ENCODE assay signal across 13 cellular contexts in the genomic region with DNA sequence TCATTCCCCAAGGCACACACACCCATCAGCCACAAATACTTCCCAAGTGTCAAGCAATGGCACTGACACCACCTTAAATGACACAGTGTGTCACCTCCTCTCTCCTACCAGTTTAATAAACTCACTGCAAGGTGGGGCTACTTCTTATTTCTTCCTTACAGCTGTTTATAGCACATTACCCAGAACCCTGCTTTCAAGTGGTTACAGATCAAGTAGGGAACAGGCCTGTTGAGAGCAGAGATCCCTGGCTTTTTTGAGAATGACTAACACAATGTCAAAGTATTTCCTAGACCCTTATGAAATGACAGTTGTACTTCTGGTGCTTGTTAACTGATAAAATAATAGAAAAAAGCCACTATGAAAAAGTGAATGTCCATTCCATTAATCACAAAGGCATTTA. TPM values are rescaled to one million over a fixed set of nuclear protein-coding genes. Genes with fewer than 3 reads are reported as not detected.
DNase-seq lines count a peak whose midpoint lies in the region; ATAC-seq, FAIRE-seq and TF ChIP-seq lines count a peak whose summit lies in the region.
"Had no signal": no experiment of that assay in that cellular context is flagged by ENCODE, and none has a peak within 500 bp of the region (broad histone marks: within the 10 kb centered on the region; RNA-seq: fewer than 3 reads in every experiment).

No MANE protein-coding gene starts in this region.

- no peak for FAIRE-seq in K562 (lab: Jason Lieb, UNC)
- FAIRE-seq: pancreas had no signal

- ATAC-seq in K562 = no peak
- peak; percentile 70 for ATAC-seq in mucosa of descending colon
- ATAC-seq: pancreas had no signal

- BruUV-seq in K562 (replicated peaks; lab: Mats Ljungman, UMichigan) = no TSS peak

- POLR2A ChIA-PET in K562 (lab: Yijun Ruan, JAX) = interaction anchor here (0.8 to 1.9 kb wide), 4 partner anchors 8 to 19 kb away, joined by 3 to 6 read pairs (median 4); partner anchors contain the start of gene ZBTB17

- H3K9ac ChIP-seq in GM23248 (no peak overlapping the region; the same call in 1 of the 2 replicates), K562 (ENCODE audit: insufficient read depth in 1 of 2, low read depth in 2 of 2, low read length in 2 of 2) (no peak overlapping the region)

- no peak overlapping the region for H3K4me3 ChIP-seq in ACC112 (ENCODE audit: low read depth, low read length)
- H3K4me3 ChIP-seq in GM23248 = no peak overlapping the region
- no peak overlapping the region for H3K4me3 ChIP-seq in K562
- no peak overlapping the region for H3K4me3 ChIP-seq in mucosa of descending colon
- no peak overlapping the region for H3K4me3 ChIP-seq in ovary
- H3K4me3 ChIP-seq: pancreas had no signal

- intact Hi-C loops in K562 (cut with micrococcal nuclease) = no loop called here
- intact Hi-C loops in mucosa of descending colon (cut with DNase I, micrococcal nuclease) = no loop called here
- intact Hi-C loops in ovary (cut with DNase I) = no loop called here

- no peaks in the 10 kb centered on the region for H3K36me3 ChIP-seq in ACC112 (ENCODE audit: insufficient read depth, low read length)
- no peaks in the 10 kb centered on the region for H3K36me3 ChIP-seq in GM23248 (ENCODE audit: low read depth)
- peaks cover 17% of the 10 kb centered on the region; the same call in 2 of the 3 replicates for H3K36me3 ChIP-seq in K562 (ENCODE audit: control insufficient read depth, insufficient read depth, low read length)
- no peaks in the 10 kb centered on the region for H3K36me3 ChIP-seq in mucosa of descending colon (ENCODE audit: low read depth)
- H3K36me3 ChIP-seq in ovary = no peaks in the 10 kb centered on the region
- H3K36me3 ChIP-seq: pancreas had no signal

- H2AFZ ChIP-seq in ACC112 (ENCODE audit: low read length, unreplicated experiment) (no peak overlapping the region), GM23248 (no peak overlapping the region), K562 (ENCODE audit: low read depth, low read length) (no peak overlapping the region)

- TF ChIP-seq EP300 in K562 (IDR thresholded peaks at IDR 0.05; ENCODE audit: low read length) = no peak
- no peak for TF ChIP-seq EP300 in ovary (IDR thresholded peaks at IDR 0.05)

- peak; percentile 60 for DNase-seq in GM23248
- DNase-seq in K562 (ENCODE audit: extremely low read depth in 1 of 4, low spot score in 3 of 4) = no peak
- DNase-seq in mucosa of descending colon = no peak
- DNase-seq in RPMI8226 = no peak
- DNase-seq in HUDEP-2 (lab: John Stamatoyannopoulos, UW; ENCODE audit: unreplicated experiment in 76 of 76) = no peak
- DNase-seq in ovary = no peak
- DNase-seq in ecto neural progenitor cell (ENCODE audit: low spot score) = no peak
- DNase-seq: COR-L47, immature natural killer cell, NCI-H1436, pancreas, T-helper 9 cell had no signal

- H3K4me2 ChIP-seq in GM23248 (ENCODE audit: unreplicated experiment) (peak overlapping the region; percentile 38), K562 (ENCODE audit: insufficient read depth, low read length) (no peak overlapping the region)

- H3K4me1 ChIP-seq in ACC112 (ENCODE audit: control insufficient read depth, insufficient read depth, low read length, unreplicated experiment) = peaks cover 64% of the 10 kb centered on the region
- H3K4me1 ChIP-seq in GM23248 (ENCODE audit: insufficient read depth) = peaks cover 51% of the 10 kb centered on the region
- peaks cover 37 to 39% of the 10 kb centered on the region in 2 experiments for H3K4me1 ChIP-seq in K562 (replicated peaks in 1 of 2; ENCODE audit: control insufficient read depth in 2 of 2, insufficient read depth in 2 of 2, low read length in 2 of 2)
- H3K4me1 ChIP-seq in mucosa of descending colon (ENCODE audit: low read depth) = peaks cover 6% of the 10 kb centered on the region
- H3K4me1 ChIP-seq in ovary (ENCODE audit: insufficient read depth) = peaks cover 16% of the 10 kb centered on the region

- peak overlapping the region; percentile 50 for H3K27ac ChIP-seq in ACC112 (ENCODE audit: low read depth, low read length)
- peak overlapping the region; percentile 50 for H3K27ac ChIP-seq in GM23248
- H3K27ac ChIP-seq in K562 (ENCODE audit: extremely low read depth, low read depth, low read length) = peak overlapping the region; percentile 51; the same call in 2 of the 3 replicates
- no peak overlapping the region for H3K27ac ChIP-seq in ovary
- H3K27ac ChIP-seq: pancreas had no signal

- H3K9me1 ChIP-seq in K562 (ENCODE audit: control insufficient read depth, insufficient read depth, low read length) = no peaks in the 10 kb centered on the region

- no peaks in the 10 kb centered on the region for H4K20me1 ChIP-seq in GM23248 (ENCODE audit: insufficient read depth)
- no peaks in the 10 kb centered on the region for H4K20me1 ChIP-seq in K562 (replicated peaks; ENCODE audit: control insufficient read depth, insufficient read depth, low read length)

- no peaks in the 10 kb centered on the region for H3K9me3 ChIP-seq in GM23248 (ENCODE audit: low read depth)
- H3K9me3 ChIP-seq in K562 (replicated peaks; ENCODE audit: control insufficient read depth, insufficient read depth, low read depth, low read length) = no peaks in the 10 kb centered on the region
- no peaks in the 10 kb centered on the region for H3K9me3 ChIP-seq in mucosa of descending colon
- H3K9me3 ChIP-seq in ovary = no peaks in the 10 kb centered on the region
- H3K9me3 ChIP-seq: pancreas had no signal

- TF ChIP-seq CTCF in K562 (IDR thresholded peaks at IDR 0.05 in 2 of 3, conservative IDR thresholded peaks at IDR 0.05 in 1 of 3; ENCODE audit: insufficient read depth in 2 of 3, low read depth in 1 of 3, low read length in 3 of 3) (no peak), mucosa of descending colon (IDR thresholded peaks at IDR 0.05) (no peak), ovary (IDR thresholded peaks at IDR 0.05) (no peak)

- TF ChIP-seq POLR2A in K562 (conservative IDR thresholded peaks at IDR 0.05) = no peak
- TF ChIP-seq POLR2A in ovary (IDR thresholded peaks at IDR 0.05) = no peak

- H3K9me2 ChIP-seq in GM23248 (ENCODE audit: insufficient read depth) = no peaks in the 10 kb centered on the region

- no peaks in the 10 kb centered on the region for H3K27me3 ChIP-seq in ACC112 (ENCODE audit: insufficient read depth, low read length)
- no peaks in the 10 kb centered on the region for H3K27me3 ChIP-seq in GM23248 (replicated peaks; ENCODE audit: insufficient read depth)
- no peaks in the 10 kb centered on the region for H3K27me3 ChIP-seq in K562 (ENCODE audit: control insufficient read depth in 2 of 2, insufficient read depth in 2 of 2, low read length in 2 of 2)
- no peaks in the 10 kb centered on the region for H3K27me3 ChIP-seq in ovary
- H3K27me3 ChIP-seq: pancreas had no signal

- H3K79me2 ChIP-seq in ACC112 (ENCODE audit: control insufficient read depth, insufficient read depth, low read length, unreplicated experiment) (peaks cover 61% of the 10 kb centered on the region), GM23248 (ENCODE audit: insufficient read depth) (peaks cover 93% of the 10 kb centered on the region), K562 (ENCODE audit: control insufficient read depth, insufficient read depth, low read length) (peaks cover 74% of the 10 kb centered on the region)

- peaks cover 39% of the 10 kb centered on the region for H3F3A ChIP-seq in GM23248 (ENCODE audit: insufficient read depth)

- in situ Hi-C loops in GM23248 (cut with MboI) = no loop called here
- in situ Hi-C loops in K562 (cut with MboI) = no loop called here

- TF ChIP-seq RAD21 in K562 (CRISPR knock-in tag; conservative IDR thresholded peaks at IDR 0.05 in 1 of 2, IDR thresholded peaks at IDR 0.05 in 1 of 2) = no peak

- CTCF ChIA-PET in K562 (lab: Yijun Ruan, JAX; ENCODE audit: low intra/inter-chr PET ratio) = no interaction called here

RNA-seq across cellular contexts. Expression of gene ZBTB17, which starts 19.8 kb away (rescaled TPM):
- total RNA-seq in GM23248 (2014; rRNA removed; shearing (Covaris generic)) = 33.2 and 50.7 TPM in 2 replicates
- 20.5 and 25.1 TPM in 2 replicates for polyA plus RNA-seq in GM23248 (2016; fragmentation: Nextera tagmentation; extraction: Ambion mirVana)
- total RNA-seq in K562 (2011; cell fraction: chromatin; rRNA removed; ENCODE audit: low replicate concordance) = 64.2 and 253 TPM in 2 replicates
- 186 and 214 TPM in 2 replicates for total RNA-seq in K562 (2011; cell fraction: nucleolus; rRNA removed)
- 76.0 and 95.5 TPM in 2 replicates for total RNA-seq in K562 (2011; cell fraction: nucleoplasm; rRNA removed)
- total RNA-seq in K562 (2014; rRNA removed) = 43.3 and 54.0 TPM in 2 replicates
- 10.4 and 11.0 TPM in 2 replicates for total RNA-seq in K562 (2014; rRNA removed; fragmentation: Illumina TruSeq; extraction: Trizol)
- 29.6 and 33.2 TPM in 2 replicates for total RNA-seq in K562 (2015; rRNA removed; fragmentation: Illumina TruSeq; extraction: Trizol)
- 46.5 and 53.4 TPM in 2 replicates for total RNA-seq in K562 (2021)
- polyA plus RNA-seq in K562 (2011; rRNA removed) = 43.4 and 71.1 TPM in 2 replicates
- polyA plus RNA-seq in K562 (2011; cell fraction: cytosol; rRNA removed) = 56.0 and 83.7 TPM in 2 replicates
- 333 and 422 TPM in 2 replicates for polyA plus RNA-seq in K562 (2011; cell fraction: nucleus; rRNA removed)
- 34.3 and 57.6 TPM in 2 replicates for polyA plus RNA-seq in K562 (2012)
- polyA plus RNA-seq in K562 (2014; fragmentation: Illumina TruSeq; extraction: Trizol) = 15.1 and 31.6 TPM in 2 replicates
- 1 to 10 TPM; 1.1 to 1.7 TPM for polyA plus RNA-seq in K562 (2014; fragmentation: Nextera tagmentation; extraction: Ambion mirVana)
- polyA plus RNA-seq in K562 (2014; rRNA removed) = 50.3 and 54.1 TPM in 2 replicates
- polyA minus RNA-seq in K562 (2011; rRNA and poly(A)+ RNA removed) = 22.8 and 30.5 TPM in 2 replicates
- polyA minus RNA-seq in K562 (2011; cell fraction: cytosol; rRNA and poly(A)+ RNA removed) = 36.4 and 38.9 TPM in 2 replicates
- 70.3 and 82.3 TPM in 2 replicates for polyA minus RNA-seq in K562 (2011; cell fraction: nucleus; rRNA and poly(A)+ RNA removed)
- total RNA-seq in mucosa of descending colon = 10 to 100 TPM; 29.2 to 40.8 (median 34.6) TPM
- 10 to 100 TPM; 18.8 to 45.7 (median 29.8) TPM for total RNA-seq in ovary
- polyA plus RNA-seq in ovary = 10 to 100 TPM in 1 of 2 donors, 1 to 10 TPM in 1; 3.7 to 33.1 TPM

RNA-seq across cellular contexts. Expression of gene SRARP, which starts 47.9 kb away (rescaled TPM):
- not detected in 2 replicates for total RNA-seq in GM23248 (2014; rRNA removed; shearing (Covaris generic))
- polyA plus RNA-seq in GM23248 (2016; fragmentation: Nextera tagmentation; extraction: Ambion mirVana) = not detected in 2 replicates
- not detected in 2 replicates for total RNA-seq in K562 (2011; cell fraction: chromatin; rRNA removed; ENCODE audit: low replicate concordance)
- not detected in 2 replicates for total RNA-seq in K562 (2011; cell fraction: nucleolus; rRNA removed)
- not detected in 2 replicates for total RNA-seq in K562 (2011; cell fraction: nucleoplasm; rRNA removed)
- total RNA-seq in K562 (2014; rRNA removed) = not detected in 2 replicates
- total RNA-seq in K562 (2014; rRNA removed; fragmentation: Illumina TruSeq; extraction: Trizol) = not detected in 2 replicates
- total RNA-seq in K562 (2015; rRNA removed; fragmentation: Illumina TruSeq; extraction: Trizol) = not detected in 2 replicates
- not detected in 2 replicates for total RNA-seq in K562 (2021)
- not detected in 2 replicates for polyA plus RNA-seq in K562 (2011; rRNA removed)
- not detected in 2 replicates for polyA plus RNA-seq in K562 (2011; cell fraction: cytosol; rRNA removed)
- not detected in 2 replicates for polyA plus RNA-seq in K562 (2011; cell fraction: nucleus; rRNA removed)
- polyA plus RNA-seq in K562 (2012) = not detected in 2 replicates
- not detected in 2 replicates for polyA plus RNA-seq in K562 (2014; fragmentation: Illumina TruSeq; extraction: Trizol)
- polyA plus RNA-seq in K562 (2014; fragmentation: Nextera tagmentation; extraction: Ambion mirVana) = not detected
- not detected in 2 replicates for polyA plus RNA-seq in K562 (2014; rRNA removed)
- not detected in 2 replicates for polyA minus RNA-seq in K562 (2011; rRNA and poly(A)+ RNA removed)
- polyA minus RNA-seq in K562 (2011; cell fraction: cytosol; rRNA and poly(A)+ RNA removed) = not detected in 2 replicates
- not detected in 2 replicates for polyA minus RNA-seq in K562 (2011; cell fraction: nucleus; rRNA and poly(A)+ RNA removed)
- not detected for total RNA-seq in mucosa of descending colon
- total RNA-seq in ovary = not detected
- polyA plus RNA-seq in ovary = not detected
- total RNA-seq: pancreas had no signal
- polyA plus RNA-seq: immature natural killer cell, pancreas had no signal

Comparison
In these comparisons a context has a peak if more than half of its experiments do, and no peak if none do; other contexts are left out.
1. H3K27ac ChIP-seq: peak in ACC112 (single experiment), GM23248 (single experiment) and K562 (single experiment); none in ovary (0 of 2).